In the genomic region with DNA sequence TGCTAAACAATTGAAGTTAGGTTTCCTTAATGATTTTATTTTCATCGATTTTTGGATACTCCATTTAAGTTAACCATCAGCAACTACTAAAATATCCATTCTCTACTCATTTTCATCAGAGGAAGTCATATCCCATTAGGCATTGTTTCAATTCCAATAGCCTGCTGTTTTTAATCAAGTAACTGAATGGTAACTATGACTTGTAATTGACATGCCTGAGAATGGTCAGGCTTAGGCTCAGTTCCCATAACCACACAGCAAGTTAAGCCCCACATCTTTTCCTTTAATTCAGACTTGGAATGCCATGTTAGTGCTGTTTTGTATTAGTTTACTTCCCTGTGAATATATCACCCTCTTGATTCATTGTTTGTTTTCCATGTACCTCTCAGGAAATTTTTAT, we compare ENCODE assay signal across 18 cellular contexts.
A peak's percentile ranks its signal among the peaks of the same experiment; 100 is the strongest.
DNase-seq lines count a peak whose midpoint lies in the region; ATAC-seq and TF ChIP-seq lines count a peak whose summit lies in the region.
"Had no signal": no experiment of that assay in that cellular context is flagged by ENCODE, and none has a peak within 500 bp of the region (broad histone marks: within the 10 kb centered on the region; RNA-seq: fewer than 3 reads in every experiment).

No MANE protein-coding gene starts in this region.

- CTCF ChIA-PET in activated CD8-positive, alpha-beta T cell treated with anti-CD3 and anti-CD28 coated beads, Interleukin-2, amount 10 ng/mL, durations not matched to agents 7 days and 5 days (lab: Charles Lee): no interaction called here

- in situ Hi-C loops in astrocyte of the cerebellum (cut with HindIII; ENCODE audit: low sequenced_read_pairs): no loop called here

- H3K27ac Mint-ChIP-seq in glutamatergic neuron (ENCODE audit: unreplicated experiment): no peak overlapping the region
- no peak overlapping the region for H3K27ac Mint-ChIP-seq in activated CD8-positive, alpha-beta T cell treated with anti-CD3 and anti-CD28 coated beads, Interleukin-2, amount 10 ng/mL, durations not matched to agents 7 days and 5 days
- H3K27ac Mint-ChIP-seq: H9 had no signal

- DNase-seq in EH (ENCODE audit: low read depth): peak; percentile 72
- DNase-seq in astrocyte of the cerebellum (ENCODE audit: low read depth): peak; percentile 36
- peak; percentile 59 for DNase-seq in fibroblast of mammary gland (ENCODE audit: low read depth)
- DNase-seq in stromal cell of bone marrow (ENCODE audit: low read depth): peak; percentile 32
- no peak for DNase-seq in DMS114 treated with DMSO at 0.1 percent for 48 hours (lab: John Stamatoyannopoulos, UW; ENCODE audit: unreplicated experiment)
- DNase-seq in glutamatergic neuron: no peak
- no peak for DNase-seq in activated CD8-positive, alpha-beta T cell treated with anti-CD3 and anti-CD28 coated beads, Interleukin-2, amount 10 ng/mL, durations not matched to agents 7 days and 5 days
- DNase-seq: ACHN; CD8-positive, alpha-beta memory T cell; H9; NCI-H1417; NCI-H187; NCI-H226; NCI-H524; PC-3; RPMI8226; SIG-M5 had no signal

- H3K27me3 Mint-ChIP-seq in glutamatergic neuron (ENCODE audit: unreplicated experiment): no peaks in the 10 kb centered on the region
- H3K27me3 Mint-ChIP-seq in activated CD8-positive, alpha-beta T cell treated with anti-CD3 and anti-CD28 coated beads, Interleukin-2, amount 10 ng/mL, durations not matched to agents 7 days and 5 days (ENCODE audit: low read depth): no peaks in the 10 kb centered on the region
- H3K27me3 Mint-ChIP-seq: CD8-positive, alpha-beta memory T cell had no signal

- no peaks in the 10 kb centered on the region for H3K9me3 Mint-ChIP-seq in glutamatergic neuron (ENCODE audit: unreplicated experiment)
- H3K9me3 Mint-ChIP-seq in activated CD8-positive, alpha-beta T cell treated with anti-CD3 and anti-CD28 coated beads, Interleukin-2, amount 10 ng/mL, durations not matched to agents 7 days and 5 days (ENCODE audit: insufficient read depth): no peaks in the 10 kb centered on the region
- H3K9me3 Mint-ChIP-seq: CD8-positive, alpha-beta memory T cell; H9 had no signal

- TF ChIP-seq CTCF in astrocyte of the cerebellum (IDR thresholded peaks at IDR 0.05; ENCODE audit: low read depth, low read length, missing control alignments) (no peak), fibroblast of mammary gland (conservative IDR thresholded peaks at IDR 0.05; ENCODE audit: control insufficient read depth, insufficient read depth, low read depth, low read length) (no peak), glutamatergic neuron (IDR thresholded peaks at IDR 0.05; ENCODE audit: partially characterized antibody, unreplicated experiment) (no peak)

- no peaks in the 10 kb centered on the region for H3K36me3 Mint-ChIP-seq in glutamatergic neuron (ENCODE audit: unreplicated experiment)
- peaks cover 53% of the 10 kb centered on the region for H3K36me3 Mint-ChIP-seq in activated CD8-positive, alpha-beta T cell treated with anti-CD3 and anti-CD28 coated beads, Interleukin-2, amount 10 ng/mL, durations not matched to agents 7 days and 5 days (ENCODE audit: low read depth)

- POLR2A ChIA-PET in activated CD8-positive, alpha-beta T cell treated with anti-CD3 and anti-CD28 coated beads, Interleukin-2, amount 10 ng/mL, durations not matched to agents 7 days and 5 days (lab: Charles Lee): no interaction called here

- no peak for ATAC-seq in activated CD8-positive, alpha-beta T cell treated with anti-CD3 and anti-CD28 coated beads, Interleukin-2, amount 10 ng/mL, durations not matched to agents 7 days and 5 days
- ATAC-seq: PC-3 had no signal

- H3K4me3 Mint-ChIP-seq in glutamatergic neuron (ENCODE audit: unreplicated experiment): no peak overlapping the region
- H3K4me3 Mint-ChIP-seq in activated CD8-positive, alpha-beta T cell treated with anti-CD3 and anti-CD28 coated beads, Interleukin-2, amount 10 ng/mL, durations not matched to agents 7 days and 5 days: no peak overlapping the region
- H3K4me3 Mint-ChIP-seq: CD8-positive, alpha-beta memory T cell; H9 had no signal

- H3K4me3 ChIP-seq in astrocyte of the cerebellum (ENCODE audit: low read depth, low read length): no peak overlapping the region
- no peak overlapping the region for H3K4me3 ChIP-seq in fibroblast of mammary gland (ENCODE audit: control insufficient read depth, low read depth, low read length)
- H3K4me3 ChIP-seq: BLaER1 had no signal

- peaks cover 7% of the 10 kb centered on the region for H3K4me1 Mint-ChIP-seq in glutamatergic neuron (ENCODE audit: low read depth, unreplicated experiment)
- H3K4me1 Mint-ChIP-seq in activated CD8-positive, alpha-beta T cell treated with anti-CD3 and anti-CD28 coated beads, Interleukin-2, amount 10 ng/mL, durations not matched to agents 7 days and 5 days (ENCODE audit: low read depth): peaks cover 32% of the 10 kb centered on the region

Comparison
In these comparisons a context has a peak if more than half of its experiments do, and no peak if none do; other contexts are left out.
1. DNase-seq: peak in EH (single experiment), astrocyte of the cerebellum (single experiment), fibroblast of mammary gland (single experiment) and stromal cell of bone marrow (single experiment); none in DMS114 treated with DMSO at 0.1 percent for 48 hours (single experiment), glutamatergic neuron (single experiment) and activated CD8-positive, alpha-beta T cell treated with anti-CD3 and anti-CD28 coated beads, Interleukin-2, amount 10 ng/mL, durations not matched to agents 7 days and 5 days (single experiment).